In the genomic region with DNA sequence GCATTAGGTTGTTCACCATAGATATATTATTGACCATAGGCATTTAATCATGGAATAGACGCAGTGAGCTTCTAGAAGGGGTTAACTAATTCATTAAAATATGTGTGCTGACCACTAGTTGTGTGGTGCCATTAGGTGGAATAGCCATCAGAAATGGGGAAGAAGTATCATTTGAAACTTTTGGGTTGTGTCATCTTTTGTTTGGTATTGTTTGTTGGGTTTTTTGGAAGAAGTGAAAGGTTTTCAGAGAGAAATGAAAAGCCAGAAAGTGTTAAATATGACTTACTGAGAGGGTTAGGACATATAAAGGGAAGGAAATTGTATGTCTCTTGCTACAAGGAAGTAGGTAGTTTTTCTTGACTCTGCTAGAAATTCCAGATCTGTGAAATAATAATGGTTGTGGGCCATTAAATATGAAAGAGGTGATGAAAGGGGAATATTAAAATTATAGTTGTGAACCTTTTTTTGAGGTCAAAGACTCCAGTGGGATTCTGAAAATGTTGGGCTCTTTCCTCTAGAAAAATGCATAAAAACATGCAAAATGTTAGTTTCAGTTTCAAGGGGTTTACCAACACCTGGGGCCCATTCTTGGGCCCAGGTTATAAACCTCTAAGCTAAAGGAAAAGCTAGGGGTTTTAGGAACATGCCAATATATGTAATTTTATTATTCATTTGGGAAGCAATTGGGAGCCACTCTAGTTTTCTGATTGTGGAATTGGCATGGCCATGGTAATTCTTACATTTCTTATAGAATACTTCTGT, we compare ENCODE assay signal across 25 cellular contexts.
DNase-seq lines count a peak whose midpoint lies in the region; ATAC-seq, FAIRE-seq and TF ChIP-seq lines count a peak whose summit lies in the region.
"Had no signal": no experiment of that assay in that cellular context is flagged by ENCODE, and none has a peak within 500 bp of the region (broad histone marks: within the 10 kb centered on the region; RNA-seq: fewer than 3 reads in every experiment).

No MANE protein-coding gene starts in this region.

- H3K9ac ChIP-seq in MM.1S (ENCODE audit: low read length) (no peak overlapping the region), GM12878 (ENCODE audit: control insufficient read depth, insufficient read depth, low read length) (no peak overlapping the region)
- H3K9ac ChIP-seq: BLaER1 treated with 17β-estradiol and CSF1 and Interleukin-3, amounts not matched to agents 10 nM and 100 nM had no signal

- peak overlapping the region; percentile 25; the same call in 1 of the 2 replicates for H3K27ac ChIP-seq in MM.1S (ENCODE audit: low read length)
- no peak overlapping the region for H3K27ac ChIP-seq in GM12878 (ENCODE audit: control insufficient read depth, insufficient read depth)
- H3K27ac ChIP-seq in effector memory CD4-positive, alpha-beta T cell (ENCODE audit: insufficient read depth, low read length, poor library complexity, severe bottlenecking): no peak overlapping the region
- H3K27ac ChIP-seq in upper lobe of right lung: no peak overlapping the region
- H3K27ac ChIP-seq: A549; BLaER1 treated with 17β-estradiol and CSF1 and Interleukin-3, amounts not matched to agents 10 nM and 100 nM had no signal

- H3K4me3 Mint-ChIP-seq in stimulated activated naive B cell treated with anti-CD40 and anti-IgM and Interleukin-4, amounts not matched to agents 10 μg/mL and 1 μg/mL and 100 μg/mL, for 72 hours: no peak overlapping the region
- H3K4me3 Mint-ChIP-seq: CD14-positive monocyte; CD4-positive, alpha-beta T cell; CD8-positive, alpha-beta memory T cell; HFFc6 had no signal

- no peaks in the 10 kb centered on the region for H3K9me3 ChIP-seq in MM.1S (replicated peaks; ENCODE audit: insufficient read depth, low read length)
- H3K9me3 ChIP-seq in GM12878 (replicated peaks; ENCODE audit: control insufficient read depth, insufficient read depth, low read length): no peaks in the 10 kb centered on the region; the same call in 2 of the 3 replicates
- no peaks in the 10 kb centered on the region for H3K9me3 ChIP-seq in effector memory CD4-positive, alpha-beta T cell (ENCODE audit: control insufficient read depth, low read length)
- no peaks in the 10 kb centered on the region for H3K9me3 ChIP-seq in upper lobe of right lung
- H3K9me3 ChIP-seq: A549, BE2C, HAP-1 had no signal

- H3K4me3 ChIP-seq in MM.1S (ENCODE audit: low read length): no peak overlapping the region
- H3K4me3 ChIP-seq in GM12878: no peak overlapping the region
- no peak overlapping the region for H3K4me3 ChIP-seq in effector memory CD4-positive, alpha-beta T cell (ENCODE audit: insufficient read depth, low read depth, low read length, poor library complexity, severe bottlenecking)
- no peak overlapping the region for H3K4me3 ChIP-seq in upper lobe of right lung
- H3K4me3 ChIP-seq: A549; BLaER1 treated with 17β-estradiol and CSF1 and Interleukin-3, amounts not matched to agents 10 nM and 100 nM; HAP-1 had no signal

- POLR2A ChIA-PET in GM12878 (lab: Charles Lee): interaction anchor here (0.6 to 0.7 kb wide), 2 partner anchors 11 to 33 kb away, joined by 3 read pairs; no protein-coding TSS in a partner anchor

- peaks cover 9 to 18% of the 10 kb centered on the region in 2 donors for H3K9me3 Mint-ChIP-seq in stimulated activated naive B cell treated with anti-CD40 and anti-IgM and Interleukin-4, amounts not matched to agents 10 μg/mL and 1 μg/mL and 100 μg/mL, for 72 hours
- H3K9me3 Mint-ChIP-seq: HFFc6 had no signal

- H3K4me1 ChIP-seq in MM.1S (ENCODE audit: low read length): peaks cover 19% of the 10 kb centered on the region
- no peaks in the 10 kb centered on the region for H3K4me1 ChIP-seq in GM12878 (ENCODE audit: control insufficient read depth, insufficient read depth, low read length)
- no peaks in the 10 kb centered on the region for H3K4me1 ChIP-seq in effector memory CD4-positive, alpha-beta T cell (ENCODE audit: control insufficient read depth, insufficient read depth, low read length, poor library complexity, severe bottlenecking)
- no peaks in the 10 kb centered on the region for H3K4me1 ChIP-seq in upper lobe of right lung
- H3K4me1 ChIP-seq: A549, BE2C, HAP-1 had no signal

- in situ Hi-C loops in GM12878 (cut with MboI): no loop called here

- WGBS in GM12878 (ENCODE audit: insufficient coverage, insufficient replicate concordance, low lambda C conversion rate, missing lambda C conversion rate): 71% methylated on average over 1 of the region's 1 CpG

- H3K27me3 Mint-ChIP-seq in stimulated activated naive B cell treated with anti-CD40 and anti-IgM and Interleukin-4, amounts not matched to agents 10 μg/mL and 1 μg/mL and 100 μg/mL, for 72 hours: no peaks in the 10 kb centered on the region
- H3K27me3 Mint-ChIP-seq: CD4-positive, alpha-beta T cell; CD8-positive, alpha-beta memory T cell had no signal

- H3K27ac Mint-ChIP-seq in stimulated activated naive B cell treated with anti-CD40 and anti-IgM and Interleukin-4, amounts not matched to agents 10 μg/mL and 1 μg/mL and 100 μg/mL, for 72 hours: peak overlapping the region; percentile 1
- H3K27ac Mint-ChIP-seq: CD14-positive monocyte; CD4-positive, alpha-beta T cell; HFFc6 had no signal

- peak; percentile 76 for ATAC-seq in GM12878
- ATAC-seq in stimulated activated naive B cell treated with anti-CD40 and anti-IgM and Interleukin-4, amounts not matched to agents 10 μg/mL and 1 μg/mL and 100 μg/mL, for 72 hours (replicated peaks): no peak
- no peak for ATAC-seq in upper lobe of right lung
- ATAC-seq: A549 had no signal

- no TSS peak for BruUV-seq in GM12878 (replicated peaks; lab: Mats Ljungman, UMichigan)

- no peaks in the 10 kb centered on the region for H3K79me2 ChIP-seq in MM.1S (ENCODE audit: low read length)
- no peaks in the 10 kb centered on the region for H3K79me2 ChIP-seq in GM12878 (ENCODE audit: control insufficient read depth, insufficient read depth, low read length)

- H2AFZ ChIP-seq in MM.1S (ENCODE audit: low read length) (no peak overlapping the region), GM12878 (ENCODE audit: control insufficient read depth, low read depth, low read length) (no peak overlapping the region)

- H3F3A ChIP-seq in MM.1S (ENCODE audit: insufficient read depth, low read length): 0 out of 2 replicates have a peak, but pooled peaks cover 9% of the 10 kb centered on the region

- TF ChIP-seq EP300 in GM12878 (IDR thresholded peaks at IDR 0.05; ENCODE audit: borderline replicate concordance in 1 of 2, control insufficient read depth in 1 of 2, low read depth in 2 of 2, low read length in 2 of 2): no peak; a peak in 1 of 4 replicates

- peaks cover 7% of the 10 kb centered on the region in 2 donors for H3K4me1 Mint-ChIP-seq in stimulated activated naive B cell treated with anti-CD40 and anti-IgM and Interleukin-4, amounts not matched to agents 10 μg/mL and 1 μg/mL and 100 μg/mL, for 72 hours
- H3K4me1 Mint-ChIP-seq: CD14-positive monocyte; CD8-positive, alpha-beta memory T cell had no signal

- H4K20me1 ChIP-seq in MM.1S (ENCODE audit: insufficient read depth, low read length): no peaks in the 10 kb centered on the region
- H4K20me1 ChIP-seq in GM12878 (ENCODE audit: control insufficient read depth, insufficient read depth): no peaks in the 10 kb centered on the region
- H4K20me1 ChIP-seq: BLaER1 treated with 17β-estradiol and CSF1 and Interleukin-3, amounts not matched to agents 10 nM and 100 nM had no signal

- H3K9me2 ChIP-seq in MM.1S (replicated peaks; ENCODE audit: insufficient read depth, low read length): no peaks in the 10 kb centered on the region

- RAD21 ChIA-PET in GM12878 (lab: Charles Lee; ENCODE audit: unreplicated experiment): interaction anchor here (1.5 kb wide), 1 partner anchor 9 kb away, joined by 5 read pairs; no protein-coding TSS in a partner anchor

- CTCF ChIA-PET in GM12878 (lab: Yijun Ruan, JAX): interaction anchor here (1.5 to 2.4 kb wide), 3 partner anchors 10 to 18 kb away, joined by 5 to 8 read pairs (median 5); no protein-coding TSS in a partner anchor

- intact Hi-C loops in GM12878 (cut with micrococcal nuclease; ENCODE audit: unreplicated experiment): no loop called here
- intact Hi-C loops in upper lobe of right lung (cut with DNase I): no loop called here

- no peaks in the 10 kb centered on the region for H3K27me3 ChIP-seq in MM.1S (replicated peaks; ENCODE audit: insufficient read depth, low read length)
- H3K27me3 ChIP-seq in GM12878 (replicated peaks in 1 of 2; ENCODE audit: control insufficient read depth in 2 of 2, insufficient read depth in 2 of 2, low read length in 1 of 2): no peaks in the 10 kb centered on the region
- no peaks in the 10 kb centered on the region for H3K27me3 ChIP-seq in effector memory CD4-positive, alpha-beta T cell (replicated peaks; ENCODE audit: control insufficient read depth, insufficient read depth, low read length, poor library complexity, severe bottlenecking)
- H3K27me3 ChIP-seq in upper lobe of right lung: no peaks in the 10 kb centered on the region
- H3K27me3 ChIP-seq: BE2C; BLaER1 treated with 17β-estradiol and CSF1 and Interleukin-3, amounts not matched to agents 10 nM and 100 nM had no signal

- SMC1A ChIA-PET in GM12878 (lab: Charles Lee; ENCODE audit: uncharacterized antibody, unreplicated experiment): interaction anchor here (0.6 to 2.3 kb wide), 7 partner anchors 9 to 271 kb away, joined by 3 to 11 read pairs (median 3); no protein-coding TSS in a partner anchor

- no peaks in the 10 kb centered on the region for H3K36me3 ChIP-seq in MM.1S (replicated peaks; ENCODE audit: insufficient read depth, low read length)
- no peaks in the 10 kb centered on the region for H3K36me3 ChIP-seq in GM12878 (ENCODE audit: control insufficient read depth in 2 of 2, insufficient read depth in 2 of 2, low read length in 1 of 2)
- no peaks in the 10 kb centered on the region for H3K36me3 ChIP-seq in effector memory CD4-positive, alpha-beta T cell (ENCODE audit: control insufficient read depth, insufficient read depth, low read length)
- H3K36me3 ChIP-seq in upper lobe of right lung: no peaks in the 10 kb centered on the region
- H3K36me3 ChIP-seq: BE2C; BLaER1 treated with 17β-estradiol and CSF1 and Interleukin-3, amounts not matched to agents 10 nM and 100 nM; HAP-1 had no signal

- no peak for DNase-seq in GM12891 (ENCODE audit: insufficient read length, low spot score)
- peak; percentile 51 for DNase-seq in MM.1S
- DNase-seq in GM12878 (ENCODE audit: low read depth, low spot score): no peak
- DNase-seq in stimulated activated naive B cell treated with anti-CD40 and anti-IgM and Interleukin-4, amounts not matched to agents 10 μg/mL and 1 μg/mL and 100 μg/mL, for 72 hours: no peak
- DNase-seq in effector memory CD4-positive, alpha-beta T cell: no peak
- no peak for DNase-seq in Kasumi-1 (lab: John Stamatoyannopoulos, UW)
- DNase-seq in upper lobe of right lung: no peak
- DNase-seq: 8988T; ACHN; AML-193; BE2C; CD4-positive, alpha-beta T cell; CD8-positive, alpha-beta memory T cell; DMS 273 treated with DMSO at 0.1 percent for 48 hours; DMS79; EL; GDM1; GOT3; HFFc6 had no signal

- H3K4me2 ChIP-seq in MM.1S (ENCODE audit: low read depth, low read length) (peak overlapping the region; percentile 12; the same call in 1 of the 2 replicates), GM12878 (ENCODE audit: control insufficient read depth, insufficient read depth) (no peak overlapping the region)
- H3K4me2 ChIP-seq: A549; BLaER1 treated with 17β-estradiol and CSF1 and Interleukin-3, amounts not matched to agents 10 nM and 100 nM had no signal

- FAIRE-seq in GM12891 (lab: Jason Lieb, UNC) (peak; percentile 5), GM12878 (lab: Jason Lieb, UNC) (peak; percentile 76)
- FAIRE-seq: D721Med, GM12892 had no signal

- TF ChIP-seq CTCF in MM.1S (IDR thresholded peaks at IDR 0.05; ENCODE audit: low read length) (no peak), GM12878 (IDR thresholded peaks at IDR 0.05 in 2 of 3, conservative IDR thresholded peaks at IDR 0.05 in 1 of 3; ENCODE audit: control insufficient read depth in 2 of 3, extremely low read depth in 1 of 3, insufficient read depth in 1 of 3, low read depth in 3 of 3, low read length in 3 of 3) (no peak), upper lobe of right lung (IDR thresholded peaks at IDR 0.05) (no peak)

- TF ChIP-seq POLR2A in GM12891 (IDR thresholded peaks at IDR 0.05; ENCODE audit: low read depth, low read length) (no peak), GM12878 (IDR thresholded peaks at IDR 0.05; ENCODE audit: low read depth, low read length) (no peak)

- TF ChIP-seq RAD21 in GM12878 (IDR thresholded peaks at IDR 0.05; ENCODE audit: insufficient read depth, low read depth, low read length): no peak

- peaks cover 9 to 18% of the 10 kb centered on the region in 2 donors for H3K36me3 Mint-ChIP-seq in stimulated activated naive B cell treated with anti-CD40 and anti-IgM and Interleukin-4, amounts not matched to agents 10 μg/mL and 1 μg/mL and 100 μg/mL, for 72 hours
- H3K36me3 Mint-ChIP-seq: CD14-positive monocyte had no signal
